ENCODE assay signal across 23 cellular contexts in genomic region chr15:36332896-36333295, GRCh38.
"Had no signal": no experiment of that assay in that cellular context is flagged by ENCODE, and none has a peak within 500 bp of the region (broad histone marks: within the 10 kb centered on the region; RNA-seq: fewer than 3 reads in every experiment).

No MANE protein-coding gene starts in this region.

- H3K4me3 ChIP-seq: coronary artery, esophagus muscularis mucosa, gastroesophageal sphincter, heart left ventricle, hepatocyte, left lung, ovary, psoas muscle, sigmoid colon, stomach, thyroid gland had no signal

- H3K36me3 ChIP-seq: esophagus muscularis mucosa, gastroesophageal sphincter, heart left ventricle, left lung, ovary, sigmoid colon, stomach, thyroid gland had no signal

- H3K27me3 ChIP-seq: esophagus muscularis mucosa, foreskin keratinocyte, gastroesophageal sphincter, heart left ventricle, hepatocyte, left lung, ovary, sigmoid colon, stomach, thyroid gland had no signal

- H3K9me3 ChIP-seq: esophagus muscularis mucosa, gastroesophageal sphincter, heart left ventricle, ovary, psoas muscle, sigmoid colon, thyroid gland had no signal

- H3K4me1 ChIP-seq: esophagus muscularis mucosa, foreskin keratinocyte, gastroesophageal sphincter, left lung, psoas muscle, sigmoid colon, stomach, thyroid gland had no signal

- DNase-seq: dermis blood vessel endothelial cell; effector memory CD4-positive, alpha-beta T cell; foreskin keratinocyte; heart left ventricle; left cardiac atrium; left lung; naive thymus-derived CD8-positive, alpha-beta T cell; occipital lobe; ovary; posterior cingulate gyrus; psoas muscle; right cardiac atrium; sigmoid colon; stimulated activated CD4-positive, alpha-beta T cell treated with anti-CD3 and anti-CD28 coated beads, Interleukin-2, amount 100 ng/mL, for 24 hours; stimulated activated CD4-positive, alpha-beta T cell treated with anti-CD3 and anti-CD28 coated beads, Interleukin-4, amount 100 ng/mL, for 24 hours; stimulated activated naive CD4-positive, alpha-beta T cell treated with Interleukin-2 at 50 U/mL for 16 hours; stomach; thyroid gland had no signal

- H3K4me2 ChIP-seq: hepatocyte had no signal

- H3K79me2 ChIP-seq: hepatocyte had no signal

- H3K27ac ChIP-seq: coronary artery, esophagus muscularis mucosa, foreskin keratinocyte, gastroesophageal sphincter, heart left ventricle, left lung, ovary, psoas muscle, sigmoid colon, stomach, thyroid gland had no signal

- H2AFZ ChIP-seq: hepatocyte had no signal

- ATAC-seq: foreskin keratinocyte; gastroesophageal sphincter; heart left ventricle; left cardiac atrium; left lung; naive thymus-derived CD8-positive, alpha-beta T cell; psoas muscle; right cardiac atrium; stimulated activated effector memory CD8-positive, alpha-beta T cell treated with anti-CD3 and anti-CD28 coated beads, Interleukin-12 subunit alpha, Interleukin-12 subunit beta, amount 100 ng/mL, for 72 hours had no signal
